ENCODE assay signal across 8 cellular contexts in the genomic region with DNA sequence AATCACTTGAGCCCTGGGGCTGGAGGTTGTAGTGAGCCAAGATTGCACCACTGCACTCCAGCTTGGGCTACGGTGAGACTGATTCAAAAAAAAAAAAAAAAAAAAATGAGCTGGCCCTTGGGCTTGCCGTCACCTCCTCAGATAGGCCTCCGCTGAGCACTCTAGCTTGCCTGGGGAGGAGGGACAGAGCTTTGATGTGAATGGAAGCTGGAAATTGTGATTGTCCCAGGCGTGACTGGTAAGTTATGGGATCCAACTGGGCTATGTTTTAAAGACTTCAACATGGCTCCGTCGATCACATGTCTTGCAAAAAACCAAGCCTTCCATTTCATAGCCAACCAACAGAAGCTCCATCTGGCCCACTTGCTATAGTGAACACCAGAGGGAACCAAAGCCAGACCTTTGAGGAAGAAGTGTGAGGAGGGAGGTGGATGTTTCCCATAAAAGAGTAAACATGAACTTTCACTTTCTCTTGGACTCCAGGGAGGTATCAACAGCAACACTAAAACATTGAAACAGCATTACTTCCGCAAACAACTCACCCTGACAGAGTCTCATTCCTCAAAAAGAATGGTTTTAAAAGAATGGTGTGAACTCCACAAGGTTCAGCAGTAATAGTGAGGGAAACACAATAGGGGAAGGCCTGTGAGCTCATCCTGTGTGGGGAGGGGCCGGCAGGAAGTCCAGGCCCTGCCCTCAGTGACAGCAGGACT. TPM values are rescaled to one million over a fixed set of nuclear protein-coding genes. Genes with fewer than 3 reads are reported as not detected.
DNase-seq lines count a peak whose midpoint lies in the region; ATAC-seq and TF ChIP-seq lines count a peak whose summit lies in the region.

No MANE protein-coding gene starts in this region.

- peak; percentile 67 for TF ChIP-seq CTCF in AG09309 (IDR thresholded peaks at IDR 0.05; ENCODE audit: control insufficient read depth, insufficient read depth, low read depth, low read length, missing control alignments)
- TF ChIP-seq CTCF in fibroblast of mammary gland (conservative IDR thresholded peaks at IDR 0.05; ENCODE audit: control insufficient read depth, insufficient read depth, low read depth, low read length): peak; percentile 58
- TF ChIP-seq CTCF in CD4-positive, alpha-beta T cell (IDR thresholded peaks at IDR 0.05): no peak

- CTCF ChIA-PET in CD4-positive, alpha-beta T cell (lab: Charles Lee): no interaction called here

- peak; percentile 66 for DNase-seq in AG09309 (ENCODE audit: low read depth)
- peak; percentile 88 for DNase-seq in RPMI7951 (ENCODE audit: low read depth)
- peak; percentile 80 for DNase-seq in fibroblast of mammary gland (ENCODE audit: low read depth)
- DNase-seq in pons (ENCODE audit: low spot score): peak; percentile 77
- DNase-seq in NCI-H1048 (lab: John Stamatoyannopoulos, UW): no peak
- DNase-seq in CD4-positive, alpha-beta T cell: no peak

- H3K27ac ChIP-seq in CD4-positive, alpha-beta T cell (ENCODE audit: low read depth, low read length): no peak overlapping the region

- H3K27ac Mint-ChIP-seq in CD4-positive, alpha-beta T cell: no peak overlapping the region

- POLR2A ChIA-PET in CD4-positive, alpha-beta T cell (lab: Charles Lee): no interaction called here

- intact Hi-C loops in CD4-positive, alpha-beta T cell (cut with DNase I, micrococcal nuclease): no loop called here

- ATAC-seq in GM18861 (IDR thresholded peaks at IDR 0.05; ENCODE audit: unreplicated experiment): peak; percentile 63
- ATAC-seq in HG03045 (IDR thresholded peaks at IDR 0.05; ENCODE audit: unreplicated experiment): peak; percentile 69
- ATAC-seq in CD4-positive, alpha-beta T cell (ENCODE audit: poor library complexity): no peak

- no peak overlapping the region for H3K4me3 Mint-ChIP-seq in CD4-positive, alpha-beta T cell

- no peaks in the 10 kb centered on the region for H3K4me1 Mint-ChIP-seq in CD4-positive, alpha-beta T cell (ENCODE audit: low read depth)

- peaks cover 8% of the 10 kb centered on the region for H3K9me3 ChIP-seq in CD4-positive, alpha-beta T cell (ENCODE audit: control insufficient read depth, low read length)

- no peaks in the 10 kb centered on the region for H3K27me3 Mint-ChIP-seq in CD4-positive, alpha-beta T cell

- peaks cover 9% of the 10 kb centered on the region for H3K9me3 Mint-ChIP-seq in CD4-positive, alpha-beta T cell

- H3K4me3 ChIP-seq in AG09309 (ENCODE audit: control insufficient read depth, low read depth, low read length) (no peak overlapping the region), fibroblast of mammary gland (ENCODE audit: control insufficient read depth, low read depth, low read length) (no peak overlapping the region)

- H3K36me3 Mint-ChIP-seq in CD4-positive, alpha-beta T cell (ENCODE audit: low read depth): no peaks in the 10 kb centered on the region

- H3K27me3 ChIP-seq in CD4-positive, alpha-beta T cell (ENCODE audit: control insufficient read depth, insufficient read depth, low read length): no peaks in the 10 kb centered on the region

RNA-seq across cellular contexts. Expression of gene IL12A, which starts 59.3 kb away (rescaled TPM):
- 0.49 and 0.72 TPM in 2 replicates for total RNA-seq in RPMI7951 (2014; rRNA removed; shearing (Covaris generic))
- 1 to 10 TPM in 1 of 2 experiments, under 1 TPM in 1; 0.93 to 1.0 TPM for total RNA-seq in CD4-positive, alpha-beta T cell

Comparison
In these comparisons a context has a peak if more than half of its experiments do, and no peak if none do; other contexts are left out.
1. DNase-seq: peak in AG09309 (single experiment), RPMI7951 (single experiment), fibroblast of mammary gland (single experiment) and pons (single experiment); none in NCI-H1048 (single experiment) and CD4-positive, alpha-beta T cell (0 of 10).